Comparison of ENCODE assay signal across 8 cellular contexts in genomic region chr1:110630770-110631663, GRCh38. TPM values are rescaled to one million over a fixed set of nuclear protein-coding genes. Genes with fewer than 3 reads are reported as not detected.
DNase-seq lines count a peak whose midpoint lies in the region; ATAC-seq and TF ChIP-seq lines count a peak whose summit lies in the region.

No MANE protein-coding gene starts in this region.

- peak; percentile 72 for ATAC-seq in CD8-positive, alpha-beta T cell
- ATAC-seq in GM19452 (IDR thresholded peaks at IDR 0.05; ENCODE audit: unreplicated experiment), result peak; percentile 49
- peak; percentile 56 for ATAC-seq in HG03460 (IDR thresholded peaks at IDR 0.05; ENCODE audit: unreplicated experiment)
- ATAC-seq in mucosa of descending colon, result peak; percentile 91

- CTCF ChIA-PET in CD8-positive, alpha-beta T cell (lab: Charles Lee), result interaction anchor here (0.6 to 11.9 kb wide), 30 partner anchors 8 to 362 kb away, joined by 3 to 122 read pairs (median 4); partner anchors contain the start of gene KCNA3
- CTCF ChIA-PET in activated CD4-positive, alpha-beta memory T cell treated with anti-CD3 and anti-CD28 coated beads, Interleukin-2, amount 10 ng/mL, durations not matched to agents 7 days and 5 days (lab: Charles Lee), result interaction anchor here (0.8 to 4.6 kb wide), 12 partner anchors 8 to 361 kb away, joined by 3 to 48 read pairs (median 3); no protein-coding TSS in a partner anchor

- peaks cover 55% of the 10 kb centered on the region for H3K4me1 ChIP-seq in CD8-positive, alpha-beta T cell (ENCODE audit: insufficient read depth, low read length)
- H3K4me1 ChIP-seq in mucosa of descending colon (ENCODE audit: low read depth), result peaks cover 6% of the 10 kb centered on the region

- intact Hi-C loops in CD8-positive, alpha-beta T cell (cut with DNase I, micrococcal nuclease), result loop anchor here (1.0 to 10.0 kb wide), 12 partner anchors 12 to 584 kb away; partner anchors contain the start of genes CD53 (in 2 of the 2), LRIF1 (in 2 of the 2) and KCNA3 (in 1 of the 2)
- intact Hi-C loops in mucosa of descending colon (cut with DNase I, micrococcal nuclease), result loop anchor here in 1 of 2 donors (5.0 kb wide), 1 partner anchor 136 kb away; no protein-coding TSS in a partner anchor

- H3K4me1 Mint-ChIP-seq in CD8-positive, alpha-beta T cell (ENCODE audit: low read depth), result peaks cover 46% of the 10 kb centered on the region
- H3K4me1 Mint-ChIP-seq in activated CD4-positive, alpha-beta memory T cell treated with anti-CD3 and anti-CD28 coated beads, Interleukin-2, amount 10 ng/mL, durations not matched to agents 7 days and 5 days, result peaks cover 68% of the 10 kb centered on the region

- POLR2A ChIA-PET in CD8-positive, alpha-beta T cell (lab: Charles Lee), result interaction anchor here (0.6 to 3.3 kb wide), 5 partner anchors 11 to 136 kb away, joined by 3 to 19 read pairs (median 6); partner anchors contain the start of gene KCNA3
- POLR2A ChIA-PET in activated CD4-positive, alpha-beta memory T cell treated with anti-CD3 and anti-CD28 coated beads, Interleukin-2, amount 10 ng/mL, durations not matched to agents 7 days and 5 days (lab: Charles Lee), result interaction anchor here (0.8 to 15.0 kb wide), 13 partner anchors 8 to 243 kb away, joined by 3 to 326 read pairs (median 5); partner anchors contain the start of genes CD53 and KCNA3

- no peaks in the 10 kb centered on the region for H3K9me3 ChIP-seq in CD8-positive, alpha-beta T cell (ENCODE audit: low read length)
- no peaks in the 10 kb centered on the region for H3K9me3 ChIP-seq in mucosa of descending colon

- peak; percentile 70 for TF ChIP-seq CTCF in CD8-positive, alpha-beta T cell (IDR thresholded peaks at IDR 0.05)
- peak; percentile 71 for TF ChIP-seq CTCF in mucosa of descending colon (IDR thresholded peaks at IDR 0.05)

- peak overlapping the region; percentile 27 for H3K4me3 ChIP-seq in CD8-positive, alpha-beta T cell (ENCODE audit: low read depth, low read length)
- H3K4me3 ChIP-seq in mucosa of descending colon, result no peak overlapping the region

- H3K9me3 Mint-ChIP-seq in CD8-positive, alpha-beta T cell, result no peaks in the 10 kb centered on the region
- no peaks in the 10 kb centered on the region for H3K9me3 Mint-ChIP-seq in activated CD4-positive, alpha-beta memory T cell treated with anti-CD3 and anti-CD28 coated beads, Interleukin-2, amount 10 ng/mL, durations not matched to agents 7 days and 5 days

- H3K36me3 Mint-ChIP-seq in CD8-positive, alpha-beta T cell, result no peaks in the 10 kb centered on the region
- peaks cover 28% of the 10 kb centered on the region for H3K36me3 Mint-ChIP-seq in activated CD4-positive, alpha-beta memory T cell treated with anti-CD3 and anti-CD28 coated beads, Interleukin-2, amount 10 ng/mL, durations not matched to agents 7 days and 5 days (ENCODE audit: low read depth)

- H3K36me3 ChIP-seq in CD8-positive, alpha-beta T cell (ENCODE audit: insufficient read depth, low read length), result no peaks in the 10 kb centered on the region
- no peaks in the 10 kb centered on the region for H3K36me3 ChIP-seq in mucosa of descending colon (ENCODE audit: low read depth)

- H3K27ac ChIP-seq in CD8-positive, alpha-beta T cell (ENCODE audit: low read depth, low read length), result peak overlapping the region; percentile 28

- no peak overlapping the region for H3K27ac Mint-ChIP-seq in CD8-positive, alpha-beta T cell
- no peak overlapping the region for H3K27ac Mint-ChIP-seq in activated CD4-positive, alpha-beta memory T cell treated with anti-CD3 and anti-CD28 coated beads, Interleukin-2, amount 10 ng/mL, durations not matched to agents 7 days and 5 days

- no peaks in the 10 kb centered on the region for H3K27me3 Mint-ChIP-seq in CD8-positive, alpha-beta T cell (ENCODE audit: low read depth)
- no peaks in the 10 kb centered on the region for H3K27me3 Mint-ChIP-seq in activated CD4-positive, alpha-beta memory T cell treated with anti-CD3 and anti-CD28 coated beads, Interleukin-2, amount 10 ng/mL, durations not matched to agents 7 days and 5 days

- peak; percentile 66 to 94 (median 82) for DNase-seq in CD8-positive, alpha-beta T cell
- peak; percentile 64 for DNase-seq in NCI-H748 treated with DMSO at 0.1 percent for 48 hours (lab: John Stamatoyannopoulos, UW)
- DNase-seq in activated CD4-positive, alpha-beta memory T cell treated with anti-CD3 and anti-CD28 coated beads, Interleukin-2, amount 10 ng/mL, durations not matched to agents 7 days and 5 days, result peak; percentile 92
- DNase-seq in effector CD8-positive, alpha-beta T cell (lab: John Stamatoyannopoulos, UW), result peak; percentile 72
- DNase-seq in mucosa of descending colon, result peak; percentile 82 to 84 (median 83)
- DNase-seq in stimulated activated CD8-positive, alpha-beta memory T cell treated with anti-CD3 and anti-CD28 coated beads, Interleukin-7, amount 100 ng/mL, for 4 hours (ENCODE audit: low read depth in 2 of 2), result peak; percentile 67 to 72

- no peaks in the 10 kb centered on the region for H3K27me3 ChIP-seq in CD8-positive, alpha-beta T cell (ENCODE audit: insufficient read depth, low read length)

- no peak overlapping the region for H3K4me3 Mint-ChIP-seq in CD8-positive, alpha-beta T cell
- H3K4me3 Mint-ChIP-seq in activated CD4-positive, alpha-beta memory T cell treated with anti-CD3 and anti-CD28 coated beads, Interleukin-2, amount 10 ng/mL, durations not matched to agents 7 days and 5 days, result no peak overlapping the region

RNA-seq across cellular contexts. Expression of gene KCNA2, which starts 24.9 kb away (rescaled TPM):
- total RNA-seq in CD8-positive, alpha-beta T cell, result under 1 TPM; 0.39 to 0.46 TPM
- total RNA-seq in activated CD4-positive, alpha-beta memory T cell treated with anti-CD3 and anti-CD28 coated beads, Interleukin-2, amount 10 ng/mL, durations not matched to agents 7 days and 5 days, result 1 to 10 TPM; 5.9 to 6.6 TPM
- 1 to 10 TPM in 1 of 3 donors, under 1 TPM in 2; 0.12 to 4.7 (median 0.46) TPM for total RNA-seq in mucosa of descending colon

RNA-seq across cellular contexts. Expression of gene KCNA3, which starts 43.7 kb away (rescaled TPM):
- 10 to 100 TPM; 83.6 to 85.1 TPM for total RNA-seq in CD8-positive, alpha-beta T cell
- total RNA-seq in activated CD4-positive, alpha-beta memory T cell treated with anti-CD3 and anti-CD28 coated beads, Interleukin-2, amount 10 ng/mL, durations not matched to agents 7 days and 5 days, result 10 to 100 TPM; 84.9 to 86.2 TPM
- 1 to 10 TPM; 1.5 to 2.7 (median 1.9) TPM for total RNA-seq in mucosa of descending colon

Comparison
In these comparisons a context has a peak if more than half of its experiments do, and no peak if none do; other contexts are left out.
1. RNA of gene KCNA3, which starts 43.7 kb away (total RNA-seq): 84.9 to 86.2 TPM in activated CD4-positive, alpha-beta memory T cell treated with anti-CD3 and anti-CD28 coated beads, Interleukin-2, amount 10 ng/mL, durations not matched to agents 7 days and 5 days and 83.6 to 85.1 TPM in CD8-positive, alpha-beta T cell; 1.5 to 2.7 TPM in mucosa of descending colon; every median in the first group is over 10 times any median in the second.
2. Peak in every context shown above with its lines, with median percentiles within 50 percentile points of each other: ATAC-seq and DNase-seq.